32 cellular contexts compared by ENCODE assay signal in genomic region chr5:31158686-31159085, GRCh38. TPM values are rescaled to one million over a fixed set of nuclear protein-coding genes. Genes with fewer than 3 reads are reported as not detected.
DNase-seq lines count a peak whose midpoint lies in the region; ATAC-seq and TF ChIP-seq lines count a peak whose summit lies in the region.
"Had no signal": no experiment of that assay in that cellular context is flagged by ENCODE, and none has a peak within 500 bp of the region (broad histone marks: within the 10 kb centered on the region; RNA-seq: fewer than 3 reads in every experiment).

No MANE protein-coding gene starts in this region.

- H3K36me3 Mint-ChIP-seq in neural crest cell (ENCODE audit: low read depth), result no peaks in the 10 kb centered on the region
- H3K36me3 Mint-ChIP-seq: CD14-positive monocyte; CD4-positive, alpha-beta memory T cell; CD4-positive, CD25-positive, alpha-beta regulatory T cell; CD8-positive, alpha-beta memory T cell; CD8-positive, alpha-beta T cell had no signal

- POLR2A ChIA-PET in HEK293 (lab: Yijun Ruan, JAX), result no interaction called here

- no peak overlapping the region for H3K27ac ChIP-seq in HEK293 (ENCODE audit: extremely low read depth, low read depth, low read length)
- H3K27ac ChIP-seq: 22Rv1; A549; BLaER1; BLaER1 treated with 17β-estradiol and CSF1 and Interleukin-3, amounts not matched to agents 10 nM and 100 nM; C4-2B had no signal

- H3K27ac Mint-ChIP-seq in neural crest cell (ENCODE audit: unreplicated experiment), result no peak overlapping the region
- H3K27ac Mint-ChIP-seq: B cell; CD14-positive monocyte; CD4-positive, alpha-beta memory T cell; CD4-positive, alpha-beta T cell; CD4-positive, CD25-positive, alpha-beta regulatory T cell; CD8-positive, alpha-beta memory T cell; CD8-positive, alpha-beta T cell had no signal

- DNase-seq in neural crest cell (ENCODE audit: low read depth, low spot score), result no peak
- DNase-seq: 8988T; ACHN; AML-193; BE2C; C1 segment of cervical spinal cord; Caco-2; Calu3; CD4-positive, alpha-beta memory T cell; CD4-positive, alpha-beta T cell; CD4-positive, CD25-positive, alpha-beta regulatory T cell; CD8-positive, alpha-beta memory T cell; CD8-positive, alpha-beta T cell; COR-L47; DMS 273 treated with DMSO at 0.1 percent for 48 hours; DMS153; DMS53; DMS79; DMS79 treated with DMSO at 0.1 percent for 48 hours; DND-41; EL had no signal

- H3K27me3 Mint-ChIP-seq in neural crest cell (ENCODE audit: low read depth), result peaks cover 73% of the 10 kb centered on the region
- H3K27me3 Mint-ChIP-seq: B cell; CD4-positive, alpha-beta memory T cell; CD4-positive, alpha-beta T cell; CD4-positive, CD25-positive, alpha-beta regulatory T cell; CD8-positive, alpha-beta memory T cell had no signal

- no peaks in the 10 kb centered on the region for H3K9me3 ChIP-seq in HEK293 (ENCODE audit: control insufficient read depth, insufficient read depth, low read depth, low read length)
- H3K9me3 ChIP-seq: A549; BE2C; BLaER1; BLaER1 treated with 17β-estradiol and CSF1 and Interleukin-3, amounts not matched to agents 10 nM and 100 nM; Caco-2 had no signal

- H3K4me3 Mint-ChIP-seq in neural crest cell, result peak overlapping the region; percentile 1
- H3K4me3 Mint-ChIP-seq: B cell; CD14-positive monocyte; CD4-positive, alpha-beta memory T cell; CD4-positive, alpha-beta T cell; CD4-positive, CD25-positive, alpha-beta regulatory T cell; CD8-positive, alpha-beta memory T cell; CD8-positive, alpha-beta T cell had no signal

- no peak overlapping the region for H3K4me3 ChIP-seq in HEK293 (ENCODE audit: low read depth, low read length)
- H3K4me3 ChIP-seq: A549; BLaER1; BLaER1 treated with 17β-estradiol and CSF1 and Interleukin-3, amounts not matched to agents 10 nM and 100 nM had no signal

- H3K4me1 ChIP-seq in HEK293 (ENCODE audit: control insufficient read depth, insufficient read depth, low read length), result no peaks in the 10 kb centered on the region
- H3K4me1 ChIP-seq: A549, BLaER1 had no signal

- CTCF ChIA-PET in HEK293 (lab: Yijun Ruan, JAX), result interaction anchor here (0.6 kb wide), 1 partner anchor 73 kb away, joined by 3 read pairs; no protein-coding TSS in a partner anchor

- peaks cover 75% of the 10 kb centered on the region for H3K4me1 Mint-ChIP-seq in neural crest cell
- H3K4me1 Mint-ChIP-seq: B cell; CD4-positive, alpha-beta memory T cell; CD4-positive, CD25-positive, alpha-beta regulatory T cell; CD8-positive, alpha-beta memory T cell had no signal

- no peaks in the 10 kb centered on the region for H3K36me3 ChIP-seq in HEK293 (ENCODE audit: control insufficient read depth in 2 of 2, insufficient read depth in 1 of 2, low read length in 2 of 2)
- H3K36me3 ChIP-seq: BE2C; BLaER1; BLaER1 treated with 17β-estradiol and CSF1 and Interleukin-3, amounts not matched to agents 10 nM and 100 nM had no signal

- no peaks in the 10 kb centered on the region for H3K9me3 Mint-ChIP-seq in neural crest cell
- H3K9me3 Mint-ChIP-seq: CD8-positive, alpha-beta T cell had no signal

- no peak for TF ChIP-seq CTCF in HEK293 (tag by site-specific recombination; IDR thresholded peaks at IDR 0.05)
- TF ChIP-seq CTCF in neural crest cell (conservative IDR thresholded peaks at IDR 0.05), result no peak

- no peak for ATAC-seq in GM19035 (IDR thresholded peaks at IDR 0.05; ENCODE audit: unreplicated experiment)
- no peak for ATAC-seq in HG02642 (IDR thresholded peaks at IDR 0.05; ENCODE audit: poor library complexity, unreplicated experiment)
- ATAC-seq: A549; CD8-positive, alpha-beta T cell had no signal

TF ChIP-seq in HEK293, 187 proteins besides CTCF, POLR2A, EP300 and RAD21:
- TF ChIP-seq SCRT2 (tag by site-specific recombination; IDR thresholded peaks at IDR 0.05), result peak; percentile 77
- no peak for TF ChIP-seq ZNF549 (tag by site-specific recombination; IDR thresholded peaks at IDR 0.05)
- TF ChIP-seq SCRT1 (tag by site-specific recombination; IDR thresholded peaks at IDR 0.05; ENCODE audit: borderline replicate concordance), result peak; percentile 51; the same call in 1 of the 2 replicates
TF ChIP-seq in HEK293: peak in this region for 2.

RNA-seq across cellular contexts. Expression of gene CDH6, which starts 34.8 kb away (rescaled TPM):
- 233 and 247 TPM in 2 replicates for total RNA-seq in neural crest cell
- total RNA-seq: A172; B cell; CD4-positive, alpha-beta memory T cell; CD4-positive, alpha-beta T cell; CD4-positive, CD25-positive, alpha-beta regulatory T cell; CD8-positive, alpha-beta memory T cell; CD8-positive, alpha-beta T cell had no signal
